Comparison of ENCODE assay signal across 17 cellular contexts in the genomic region with DNA sequence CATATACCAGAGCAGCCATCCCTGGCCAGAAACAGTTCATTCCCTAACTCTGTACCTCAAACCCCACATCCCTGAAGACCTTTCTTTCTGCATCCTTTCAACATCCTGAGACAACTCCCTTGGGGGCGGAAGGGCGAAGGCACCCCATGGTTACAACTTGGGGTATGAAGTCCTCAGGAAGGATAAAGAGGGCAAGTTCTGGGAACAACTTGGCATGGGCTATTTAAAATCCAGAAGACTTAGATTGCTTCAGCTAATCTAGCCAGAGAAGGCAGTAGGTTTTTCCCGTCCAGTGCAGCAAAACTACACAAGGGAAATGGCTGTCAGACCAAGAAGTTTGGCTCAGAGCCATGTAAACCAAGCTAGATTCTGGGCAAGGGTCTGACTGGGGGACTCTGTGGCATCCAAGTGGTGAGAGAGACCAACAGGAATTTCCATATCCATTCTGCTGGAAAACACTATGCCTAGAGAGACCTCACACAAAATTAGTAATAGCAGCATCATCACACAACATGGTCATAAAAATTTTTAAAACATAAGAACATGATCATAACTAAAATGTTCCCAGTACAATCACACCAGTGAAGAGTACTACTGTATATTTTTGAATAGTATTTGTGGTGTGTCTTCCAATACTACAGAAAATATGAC.
DNase-seq lines count a peak whose midpoint lies in the region; ATAC-seq and TF ChIP-seq lines count a peak whose summit lies in the region.
"Had no signal": no experiment of that assay in that cellular context is flagged by ENCODE, and none has a peak within 500 bp of the region (broad histone marks: within the 10 kb centered on the region; RNA-seq: fewer than 3 reads in every experiment).

No MANE protein-coding gene starts in this region.

- no peak for DNase-seq in CD4-positive, CD25-positive, alpha-beta regulatory T cell
- peak; percentile 2 for DNase-seq in HS-5 (ENCODE audit: low read depth)
- DNase-seq in astrocyte of the spinal cord (ENCODE audit: low read depth, low spot score), result peak; percentile 6
- peak; percentile 59 for DNase-seq in osteoblast (ENCODE audit: insufficient read length, low spot score, missing footprints)
- DNase-seq in HT-29 (ENCODE audit: low spot score), result no peak
- no peak for DNase-seq in naive thymus-derived CD8-positive, alpha-beta T cell
- no peak for DNase-seq in left lobe of liver (ENCODE audit: low spot score)
- DNase-seq: CD8-positive, alpha-beta memory T cell; DMS53; NCI-H1092 treated with DMSO at 0.1 percent for 48 hours; NCI-H2081; NK-92 treated with Interleukin-12 subunit alpha and Interleukin-12 subunit beta, amount 100 ng/mL, for 24 hours; Right ventricle myocardium superior had no signal

- H3K4me1 Mint-ChIP-seq in CD4-positive, CD25-positive, alpha-beta regulatory T cell, result peaks cover 33 to 53% (median 36%) of the 10 kb centered on the region in 4 donors
- H3K4me1 Mint-ChIP-seq in naive thymus-derived CD8-positive, alpha-beta T cell, result peaks cover 3 to 22% (median 15%) of the 10 kb centered on the region in 4 donors

- H3K4me2 ChIP-seq in osteoblast (ENCODE audit: insufficient read depth, low read length), result peak overlapping the region; percentile 13
- H3K4me2 ChIP-seq: BLaER1 treated with 17β-estradiol and CSF1 and Interleukin-3, amounts not matched to agents 10 nM and 100 nM had no signal

- no peaks in the 10 kb centered on the region for H4K20me1 ChIP-seq in osteoblast (ENCODE audit: insufficient read depth, low read length)

- peak overlapping the region in 2 of 3 donors; percentile 13 to 24 for H3K27ac Mint-ChIP-seq in CD4-positive, CD25-positive, alpha-beta regulatory T cell
- H3K27ac Mint-ChIP-seq in naive thymus-derived CD8-positive, alpha-beta T cell, result peak overlapping the region in 1 of 10 donors; percentile 25

- in situ Hi-C loops in astrocyte of the spinal cord (cut with HindIII; ENCODE audit: low sequenced_read_pairs), result no loop called here

- H3K27me3 ChIP-seq in CD4-positive, CD25-positive, alpha-beta regulatory T cell (ENCODE audit: control insufficient read depth, insufficient read depth, low read length), result no peaks in the 10 kb centered on the region
- H3K27me3 ChIP-seq in osteoblast (ENCODE audit: insufficient read depth, low read length), result no peaks in the 10 kb centered on the region
- H3K27me3 ChIP-seq: BLaER1 treated with 17β-estradiol and CSF1 and Interleukin-3, amounts not matched to agents 10 nM and 100 nM had no signal

- no peak overlapping the region for H3K27ac ChIP-seq in CD4-positive, CD25-positive, alpha-beta regulatory T cell (ENCODE audit: insufficient read depth, low read length, poor library complexity, severe bottlenecking)
- H3K27ac ChIP-seq in osteoblast (ENCODE audit: low read depth, low read length), result no peak overlapping the region
- H3K27ac ChIP-seq: BLaER1 treated with 17β-estradiol and CSF1 and Interleukin-3, amounts not matched to agents 10 nM and 100 nM; SK-N-MC had no signal

- peaks cover 0 to 2% (median 0%) of the 10 kb centered on the region in 7 donors for H3K9me3 Mint-ChIP-seq in CD4-positive, CD25-positive, alpha-beta regulatory T cell
- H3K9me3 Mint-ChIP-seq in naive thymus-derived CD8-positive, alpha-beta T cell, result peaks cover 0 to 6% (median 0%) of the 10 kb centered on the region in 9 donors

- peaks cover 6% of the 10 kb centered on the region for H3K79me2 ChIP-seq in osteoblast (ENCODE audit: insufficient read depth, low read length)

- no peak overlapping the region for H3K4me3 ChIP-seq in CD4-positive, CD25-positive, alpha-beta regulatory T cell (ENCODE audit: low read depth, low read length)
- H3K4me3 ChIP-seq in astrocyte of the spinal cord (ENCODE audit: low read depth, low read length) (no peak overlapping the region), osteoblast (ENCODE audit: insufficient read depth, low read length) (no peak overlapping the region)
- H3K4me3 ChIP-seq: BLaER1 treated with 17β-estradiol and CSF1 and Interleukin-3, amounts not matched to agents 10 nM and 100 nM; HAP-1; SK-N-MC had no signal

- peaks cover 5% of the 10 kb centered on the region for H3K4me1 ChIP-seq in CD4-positive, CD25-positive, alpha-beta regulatory T cell (ENCODE audit: control insufficient read depth, insufficient read depth, low read length, poor library complexity, severe bottlenecking)
- H3K4me1 ChIP-seq in osteoblast (ENCODE audit: insufficient read depth, low read length), result peaks cover 7% of the 10 kb centered on the region
- H3K4me1 ChIP-seq: HAP-1 had no signal

- H3K27me3 Mint-ChIP-seq in CD4-positive, CD25-positive, alpha-beta regulatory T cell, result no peaks in the 10 kb centered on the region
- no peaks in the 10 kb centered on the region for H3K27me3 Mint-ChIP-seq in naive thymus-derived CD8-positive, alpha-beta T cell

- POLR2A ChIA-PET in naive thymus-derived CD8-positive, alpha-beta T cell (lab: Charles Lee), result no interaction called here

- no peak for ATAC-seq in CD4-positive, CD25-positive, alpha-beta regulatory T cell (ENCODE audit: low read depth in 2 of 2)
- ATAC-seq in naive thymus-derived CD8-positive, alpha-beta T cell, result no peak
- no peak for ATAC-seq in GM18868 (IDR thresholded peaks at IDR 0.05; ENCODE audit: unreplicated experiment)
- no peak for ATAC-seq in left lobe of liver

- no peak overlapping the region for H2AFZ ChIP-seq in osteoblast (ENCODE audit: low read length)

- TF ChIP-seq CTCF in astrocyte of the spinal cord (IDR thresholded peaks at IDR 0.05; ENCODE audit: low read depth, low read length) (no peak), osteoblast (IDR thresholded peaks at IDR 0.05; ENCODE audit: extremely low read depth, low read depth, low read length) (no peak)

- no peaks in the 10 kb centered on the region for H3K36me3 ChIP-seq in CD4-positive, CD25-positive, alpha-beta regulatory T cell (ENCODE audit: control insufficient read depth, insufficient read depth, low read length)
- H3K36me3 ChIP-seq in osteoblast (ENCODE audit: insufficient read depth, low read length), result no peaks in the 10 kb centered on the region
- H3K36me3 ChIP-seq: HAP-1 had no signal

- H3K9me3 ChIP-seq in CD4-positive, CD25-positive, alpha-beta regulatory T cell (ENCODE audit: control insufficient read depth in 2 of 2, low read length in 2 of 2), result no peaks in the 10 kb centered on the region
- no peaks in the 10 kb centered on the region for H3K9me3 ChIP-seq in osteoblast (ENCODE audit: low read depth, low read length)
- H3K9me3 ChIP-seq: HAP-1 had no signal

- H3K4me3 Mint-ChIP-seq in CD4-positive, CD25-positive, alpha-beta regulatory T cell, result no peak overlapping the region
- H3K4me3 Mint-ChIP-seq in naive thymus-derived CD8-positive, alpha-beta T cell, result no peak overlapping the region

- H3K36me3 Mint-ChIP-seq in CD4-positive, CD25-positive, alpha-beta regulatory T cell, result no peaks in the 10 kb centered on the region
- peaks cover 0 to 8% (median 0%) of the 10 kb centered on the region in 3 donors for H3K36me3 Mint-ChIP-seq in naive thymus-derived CD8-positive, alpha-beta T cell

Comparison
In these comparisons a context has a peak if more than half of its experiments do, and no peak if none do; other contexts are left out.
1. DNase-seq: peak in HS-5 (single experiment), astrocyte of the spinal cord (single experiment) and osteoblast (single experiment); none in CD4-positive, CD25-positive, alpha-beta regulatory T cell (0 of 3), HT-29 (single experiment), naive thymus-derived CD8-positive, alpha-beta T cell (0 of 10) and left lobe of liver (single experiment).